Comparison of ENCODE assay signal across 2 cellular contexts in the genomic region with DNA sequence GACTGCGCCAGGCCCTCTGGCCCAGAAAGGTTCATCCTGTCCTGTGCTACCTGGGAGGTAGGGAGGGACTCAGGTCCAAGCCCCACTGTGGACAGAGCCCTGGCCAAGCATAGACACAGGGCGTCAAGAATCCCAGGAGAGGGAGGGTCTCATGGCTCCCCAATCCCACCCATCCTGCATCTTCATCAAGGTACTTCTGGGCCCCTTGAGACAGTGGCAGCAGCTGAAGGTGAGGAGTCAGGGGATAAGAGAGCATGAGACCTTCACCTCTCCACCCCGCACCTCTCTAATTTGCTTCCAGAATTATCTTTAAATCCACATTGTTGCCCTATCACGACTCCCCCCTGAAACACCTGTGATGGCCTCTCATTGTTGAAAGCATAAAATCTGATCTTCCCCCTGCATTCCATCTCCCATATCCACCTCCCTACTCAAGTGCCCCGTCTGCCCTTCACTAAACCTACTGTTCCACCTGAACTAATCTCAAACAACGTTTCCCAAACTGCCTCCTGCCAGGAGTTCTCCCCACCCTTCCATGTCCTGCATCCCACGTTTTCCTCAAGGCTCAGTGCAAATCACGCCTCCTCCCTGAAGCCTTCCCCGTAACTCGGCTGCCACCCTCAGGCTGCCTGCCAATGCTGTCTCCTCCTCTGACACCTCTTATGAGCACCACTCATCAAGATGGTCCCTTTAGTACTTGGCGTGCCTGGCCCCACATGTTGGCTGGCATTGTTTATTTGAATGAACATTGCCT.
TF ChIP-seq lines count a peak whose summit lies in the region.

No MANE protein-coding gene starts in this region.

TF ChIP-seq in SK-N-SH, 30 proteins besides CTCF, POLR2A, EP300 and RAD21 (continued from another document):
- TF ChIP-seq, protein P1, sequence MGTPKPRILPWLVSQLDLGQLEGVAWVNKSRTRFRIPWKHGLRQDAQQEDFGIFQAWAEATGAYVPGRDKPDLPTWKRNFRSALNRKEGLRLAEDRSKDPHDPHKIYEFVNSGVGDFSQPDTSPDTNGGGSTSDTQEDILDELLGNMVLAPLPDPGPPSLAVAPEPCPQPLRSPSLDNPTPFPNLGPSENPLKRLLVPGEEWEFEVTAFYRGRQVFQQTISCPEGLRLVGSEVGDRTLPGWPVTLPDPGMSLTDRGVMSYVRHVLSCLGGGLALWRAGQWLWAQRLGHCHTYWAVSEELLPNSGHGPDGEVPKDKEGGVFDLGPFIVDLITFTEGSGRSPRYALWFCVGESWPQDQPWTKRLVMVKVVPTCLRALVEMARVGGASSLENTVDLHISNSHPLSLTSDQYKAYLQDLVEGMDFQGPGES (IDR thresholded peaks at IDR 0.05; ENCODE audit: low read depth, low read length): no peak
- TF ChIP-seq, protein P2, sequence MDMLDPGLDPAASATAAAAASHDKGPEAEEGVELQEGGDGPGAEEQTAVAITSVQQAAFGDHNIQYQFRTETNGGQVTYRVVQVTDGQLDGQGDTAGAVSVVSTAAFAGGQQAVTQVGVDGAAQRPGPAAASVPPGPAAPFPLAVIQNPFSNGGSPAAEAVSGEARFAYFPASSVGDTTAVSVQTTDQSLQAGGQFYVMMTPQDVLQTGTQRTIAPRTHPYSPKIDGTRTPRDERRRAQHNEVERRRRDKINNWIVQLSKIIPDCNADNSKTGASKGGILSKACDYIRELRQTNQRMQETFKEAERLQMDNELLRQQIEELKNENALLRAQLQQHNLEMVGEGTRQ (IDR thresholded peaks at IDR 0.05; ENCODE audit: borderline replicate concordance, low read depth, low read length): no peak
- no peak for TF ChIP-seq NFIC (IDR thresholded peaks at IDR 0.05; ENCODE audit: borderline replicate concordance)
- TF ChIP-seq YY1 (IDR thresholded peaks at IDR 0.05; ENCODE audit: low read depth): no peak
- TF ChIP-seq RXRA (IDR thresholded peaks at IDR 0.05; ENCODE audit: borderline replicate concordance, low read depth): no peak
- no peak for TF ChIP-seq MEF2A (IDR thresholded peaks at IDR 0.05; ENCODE audit: borderline replicate concordance, low read depth)
- TF ChIP-seq SMC3 (IDR thresholded peaks at IDR 0.05; ENCODE audit: low read depth, low read length): no peak
- no peak for TF ChIP-seq SIN3A (IDR thresholded peaks at IDR 0.05; ENCODE audit: borderline replicate concordance, low read depth, low read length)
- TF ChIP-seq TCF12 (IDR thresholded peaks at IDR 0.05): no peak
- TF ChIP-seq RCOR1 (IDR thresholded peaks at IDR 0.05; ENCODE audit: low read length): no peak
- TF ChIP-seq GABPA (IDR thresholded peaks at IDR 0.05; ENCODE audit: low read depth): no peak
- TF ChIP-seq PBX3 (IDR thresholded peaks at IDR 0.05): no peak
- no peak for TF ChIP-seq GATA2 (CRISPR knock-in tag; IDR thresholded peaks at IDR 0.05)
- no peak for TF ChIP-seq CHD2 (IDR thresholded peaks at IDR 0.05; ENCODE audit: low read length, partially characterized antibody)
- no peak for TF ChIP-seq TAF1 (IDR thresholded peaks at IDR 0.05; ENCODE audit: borderline replicate concordance, low read depth, low read length)

TF ChIP-seq in SK-N-SH treated with all-trans-retinoic acid at 6 μM for 48 hours, 23 proteins besides CTCF, POLR2A, EP300 and RAD21 (continued from another document):
- TF ChIP-seq, protein P3, sequence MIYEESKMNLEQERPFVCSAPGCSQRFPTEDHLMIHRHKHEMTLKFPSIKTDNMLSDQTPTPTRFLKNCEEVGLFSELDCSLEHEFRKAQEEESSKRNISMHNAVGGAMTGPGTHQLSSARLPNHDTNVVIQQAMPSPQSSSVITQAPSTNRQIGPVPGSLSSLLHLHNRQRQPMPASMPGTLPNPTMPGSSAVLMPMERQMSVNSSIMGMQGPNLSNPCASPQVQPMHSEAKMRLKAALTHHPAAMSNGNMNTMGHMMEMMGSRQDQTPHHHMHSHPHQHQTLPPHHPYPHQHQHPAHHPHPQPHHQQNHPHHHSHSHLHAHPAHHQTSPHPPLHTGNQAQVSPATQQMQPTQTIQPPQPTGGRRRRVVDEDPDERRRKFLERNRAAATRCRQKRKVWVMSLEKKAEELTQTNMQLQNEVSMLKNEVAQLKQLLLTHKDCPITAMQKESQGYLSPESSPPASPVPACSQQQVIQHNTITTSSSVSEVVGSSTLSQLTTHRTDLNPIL (CRISPR knock-in tag; IDR thresholded peaks at IDR 0.05; ENCODE audit: low read depth): no peak
- TF ChIP-seq TOX (CRISPR knock-in tag; IDR thresholded peaks at IDR 0.05; ENCODE audit: borderline replicate concordance) (no peak), ZNF565 (CRISPR knock-in tag; conservative IDR thresholded peaks at IDR 0.05; ENCODE audit: low read depth) (no peak), PATZ1 (CRISPR knock-in tag; IDR thresholded peaks at IDR 0.05; ENCODE audit: borderline replicate concordance) (no peak), CSRNP3 (CRISPR knock-in tag; IDR thresholded peaks at IDR 0.05) (no peak), RARB (CRISPR knock-in tag; IDR thresholded peaks at IDR 0.05) (no peak)
